ENCODE assay signal across 1 cellular context in genomic region chr1:10835423-10836421, GRCh38.
TF ChIP-seq lines count a peak whose summit lies in the region.

No MANE protein-coding gene starts in this region.

TF ChIP-seq in K562, 482 proteins besides CTCF, POLR2A, EP300 and RAD21 (continued from another document):
- no peak for TF ChIP-seq REST (CRISPR knock-in tag; IDR thresholded peaks at IDR 0.05; ENCODE audit: low read depth)
- peak in 1 of 2 experiments; percentile 85; a peak in 1 of 4 replicates for TF ChIP-seq RCOR1 (IDR thresholded peaks at IDR 0.05; ENCODE audit: borderline replicate concordance in 1 of 2, low read depth in 2 of 2, low read length in 2 of 2)
- 0 out of 4 replicates have a peak, but pooled peaks of 1 of the 2 experiments have one; percentile 21 for TF ChIP-seq NRF1 (conservative IDR thresholded peaks at IDR 0.05 in 1 of 2, IDR thresholded peaks at IDR 0.05 in 1 of 2)
- TF ChIP-seq ZNF263 (CRISPR knock-in tag; IDR thresholded peaks at IDR 0.05; ENCODE audit: borderline replicate concordance) = peak; percentile 61; the same call in 1 of the 2 replicates
- TF ChIP-seq ZC3H4 (CRISPR knock-in tag; IDR thresholded peaks at IDR 0.05; ENCODE audit: borderline replicate concordance) = no peak
TF ChIP-seq in K562: peak in this region for 22.
